22 cellular contexts compared by ENCODE assay signal in the genomic region with DNA sequence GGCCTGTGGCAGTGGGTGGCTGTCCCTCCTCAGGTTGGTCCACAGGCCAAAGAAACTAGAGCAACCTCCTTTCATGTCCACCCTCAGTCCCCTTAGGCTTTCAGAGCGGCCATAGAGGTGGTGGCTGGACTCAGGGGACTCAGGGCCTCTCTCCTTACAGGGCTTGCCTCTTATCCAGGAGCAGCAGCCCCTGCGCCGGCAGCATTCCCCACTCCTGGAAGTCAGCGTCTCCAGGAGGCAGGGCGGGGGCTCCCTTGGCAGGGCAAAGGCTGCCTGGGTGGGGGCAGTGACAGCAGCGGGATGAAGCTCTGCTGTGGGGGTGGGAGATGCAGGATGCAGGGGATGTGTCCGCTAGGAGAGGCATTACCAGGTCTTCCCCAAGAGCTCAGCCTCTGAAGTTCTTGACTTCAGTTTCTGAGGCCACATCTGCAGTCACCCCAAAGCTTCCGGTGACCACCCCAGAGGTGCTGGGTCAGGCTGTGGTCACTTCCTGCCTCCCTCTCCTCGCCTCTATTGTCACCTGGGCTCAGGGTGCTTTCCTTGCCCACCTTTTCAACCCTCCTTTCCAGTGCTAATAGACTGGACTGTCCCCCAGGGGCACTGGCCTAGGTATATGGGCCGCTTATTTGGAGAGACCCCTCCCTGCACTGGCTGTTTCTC. TPM values are rescaled to one million over a fixed set of nuclear protein-coding genes. Genes with fewer than 3 reads are reported as not detected.
DNase-seq lines count a peak whose midpoint lies in the region; ATAC-seq and TF ChIP-seq lines count a peak whose summit lies in the region.
"Had no signal": no experiment of that assay in that cellular context is flagged by ENCODE, and none has a peak within 500 bp of the region (broad histone marks: within the 10 kb centered on the region; RNA-seq: fewer than 3 reads in every experiment).

No MANE protein-coding gene starts in this region.

- H3K4me1 ChIP-seq in mesenchymal stem cell (ENCODE audit: control insufficient read depth, insufficient read depth, low read depth, low read length), result no peaks in the 10 kb centered on the region

- H3K36me3 ChIP-seq in mesenchymal stem cell (ENCODE audit: control insufficient read depth in 1 of 2, insufficient read depth in 2 of 2, low read depth in 1 of 2, low read length in 2 of 2), result no peaks in the 10 kb centered on the region
- H3K36me3 ChIP-seq: thoracic aorta had no signal

- H2BK120ac ChIP-seq in mesenchymal stem cell (ENCODE audit: low read depth, low read length), result no peak overlapping the region

- no peak overlapping the region for H3K4me3 ChIP-seq in mesenchymal stem cell (ENCODE audit: insufficient read depth in 1 of 2, low read depth in 1 of 2, low read length in 2 of 2)
- H3K4me3 ChIP-seq: smooth muscle cell, thoracic aorta had no signal

- H3K9ac ChIP-seq in mesenchymal stem cell (ENCODE audit: low read length), result no peak overlapping the region

- peaks cover 13% of the 10 kb centered on the region for H3K9me3 ChIP-seq in mesenchymal stem cell (ENCODE audit: control insufficient read depth, low read length)

- H2AFZ ChIP-seq in mesenchymal stem cell (ENCODE audit: low read depth, low read length), result no peak overlapping the region

- H4K8ac ChIP-seq in mesenchymal stem cell (ENCODE audit: low read length), result no peak overlapping the region

- ATAC-seq in natural killer cell (peak in 1 of 3 donors; percentile 32), HG03342 (IDR thresholded peaks at IDR 0.05; ENCODE audit: unreplicated experiment) (no peak)
- ATAC-seq in natural killer cell treated with Interleukin-12 subunit alpha and Interleukin-12 subunit beta and Interleukin-15 and Interleukin-18, amount 100 ng/mL, for 72 hours, result no peak

- H3K27me3 ChIP-seq in mesenchymal stem cell (ENCODE audit: control insufficient read depth in 1 of 2, insufficient read depth in 1 of 2, low read length in 2 of 2), result peaks cover 41 to 43% of the 10 kb centered on the region in 2 experiments

- DNase-seq in natural killer cell (no peak), mesenchymal stem cell (no peak), NCI-H1694 treated with DMSO at 0.1 percent for 48 hours (lab: John Stamatoyannopoulos, UW) (no peak), GM03348 (ENCODE audit: low spot score) (no peak)
- no peak for DNase-seq in natural killer cell treated with Interleukin-12 subunit alpha and Interleukin-12 subunit beta and Interleukin-15 and Interleukin-18, amount 100 ng/mL, for 72 hours (ENCODE audit: low spot score)
- DNase-seq: activated CD4-positive, alpha-beta T cell treated with anti-CD3 and anti-CD28 coated beads, Interleukin-2, amount 10 ng/mL, durations not matched to agents 24 days and 14 days; CD4-positive, CD25-positive, alpha-beta regulatory T cell; cortex of kidney; glutamatergic neuron; Karpas-422; mesendoderm; MV-4-11; NCI-H524 treated with DMSO at 0.1 percent for 48 hours; occipital lobe had no signal

- peak overlapping the region; percentile 1 to 15 for H3K4ac ChIP-seq in mesenchymal stem cell (ENCODE audit: low read depth in 1 of 2, low read length in 2 of 2)

- no peak for TF ChIP-seq CTCF in natural killer cell (IDR thresholded peaks at IDR 0.05)

- no peak overlapping the region for H3K18ac ChIP-seq in mesenchymal stem cell (ENCODE audit: low read depth in 1 of 2, low read length in 2 of 2)

- H3K27ac Mint-ChIP-seq in natural killer cell, result peak overlapping the region in 1 of 2 donors; percentile 74
- no peak overlapping the region for H3K27ac Mint-ChIP-seq in natural killer cell treated with Interleukin-12 subunit alpha and Interleukin-12 subunit beta and Interleukin-15 and Interleukin-18, amount 100 ng/mL, for 72 hours
- H3K27ac Mint-ChIP-seq: activated CD4-positive, alpha-beta T cell treated with anti-CD3 and anti-CD28 coated beads, Interleukin-2, amount 10 ng/mL, durations not matched to agents 24 days and 14 days; CD4-positive, CD25-positive, alpha-beta regulatory T cell; T-helper 1 cell treated with Interleukin-12 subunit alpha and Interleukin-12 subunit beta and Interleukin-4 antibody, amounts not matched to agents 30 μg/mL and 1 μg/mL, for 36 hours had no signal

- H3K36me3 Mint-ChIP-seq in natural killer cell, result no peaks in the 10 kb centered on the region
- peaks cover 18% of the 10 kb centered on the region for H3K36me3 Mint-ChIP-seq in natural killer cell treated with Interleukin-12 subunit alpha and Interleukin-12 subunit beta and Interleukin-15 and Interleukin-18, amount 100 ng/mL, for 72 hours

- no peaks in the 10 kb centered on the region for H3K79me1 ChIP-seq in mesenchymal stem cell (replicated peaks; ENCODE audit: low read length, poor library complexity, severe bottlenecking)

- no peak overlapping the region for H2AK5ac ChIP-seq in mesenchymal stem cell (ENCODE audit: low read length, severe bottlenecking)

- H3K14ac ChIP-seq in mesenchymal stem cell (ENCODE audit: low read length in 2 of 2), result peak overlapping the region in 1 of 2 experiments; percentile 30

- H3K27ac ChIP-seq in angular gyrus (ENCODE audit: low read depth, low read length), result peak overlapping the region; percentile 77
- H3K27ac ChIP-seq in mesenchymal stem cell (ENCODE audit: low read length, poor library complexity, severe bottlenecking), result no peak overlapping the region
- H3K27ac ChIP-seq: thoracic aorta had no signal

- peaks cover 4 to 5% of the 10 kb centered on the region in 2 donors for H3K9me3 Mint-ChIP-seq in natural killer cell
- H3K9me3 Mint-ChIP-seq in natural killer cell treated with Interleukin-12 subunit alpha and Interleukin-12 subunit beta and Interleukin-15 and Interleukin-18, amount 100 ng/mL, for 72 hours, result peaks cover 7% of the 10 kb centered on the region

- H3K4me3 Mint-ChIP-seq in natural killer cell, result peak overlapping the region; percentile 17
- no peak overlapping the region for H3K4me3 Mint-ChIP-seq in natural killer cell treated with Interleukin-12 subunit alpha and Interleukin-12 subunit beta and Interleukin-15 and Interleukin-18, amount 100 ng/mL, for 72 hours
- H3K4me3 Mint-ChIP-seq: activated CD4-positive, alpha-beta T cell treated with anti-CD3 and anti-CD28 coated beads, Interleukin-2, amount 10 ng/mL, durations not matched to agents 24 days and 14 days; CD4-positive, CD25-positive, alpha-beta regulatory T cell; T-helper 1 cell treated with Interleukin-12 subunit alpha and Interleukin-12 subunit beta and Interleukin-4 antibody, amounts not matched to agents 30 μg/mL and 1 μg/mL, for 36 hours had no signal

- H3K4me2 ChIP-seq in mesenchymal stem cell (ENCODE audit: low read length, poor library complexity, severe bottlenecking), result no peak overlapping the region
- H3K4me2 ChIP-seq: smooth muscle cell had no signal

- H3K4me1 Mint-ChIP-seq in natural killer cell, result peaks cover 34 to 45% of the 10 kb centered on the region in 2 donors
- H3K4me1 Mint-ChIP-seq in natural killer cell treated with Interleukin-12 subunit alpha and Interleukin-12 subunit beta and Interleukin-15 and Interleukin-18, amount 100 ng/mL, for 72 hours (ENCODE audit: low read depth in 2 of 2), result peaks cover 34 to 38% of the 10 kb centered on the region in 2 donors

- peak overlapping the region; percentile 54 for H2BK15ac ChIP-seq in mesenchymal stem cell (ENCODE audit: low read depth, poor library complexity, severe bottlenecking)

- H2BK12ac ChIP-seq in mesenchymal stem cell (ENCODE audit: low read length in 2 of 2), result peak overlapping the region; percentile 4 to 7

- no peak overlapping the region for H3K23ac ChIP-seq in mesenchymal stem cell (ENCODE audit: low read length in 2 of 2)

- H2BK5ac ChIP-seq in mesenchymal stem cell (ENCODE audit: low read depth, low read length, poor library complexity, severe bottlenecking), result no peak overlapping the region

- 85% methylated on average over 10 of the region's 10 CpGs for WGBS in mesenchymal stem cell

- H4K91ac ChIP-seq in mesenchymal stem cell (ENCODE audit: low read length), result no peak overlapping the region

- intact Hi-C loops in natural killer cell (cut with micrococcal nuclease), result loop anchor here (5.0 kb wide), 1 partner anchor 39 kb away; no protein-coding TSS in a partner anchor

- H3K27me3 Mint-ChIP-seq in natural killer cell (ENCODE audit: low read depth in 2 of 2), result peaks cover 29 to 38% of the 10 kb centered on the region in 2 donors
- peaks cover 32 to 35% of the 10 kb centered on the region in 2 donors for H3K27me3 Mint-ChIP-seq in natural killer cell treated with Interleukin-12 subunit alpha and Interleukin-12 subunit beta and Interleukin-15 and Interleukin-18, amount 100 ng/mL, for 72 hours

RNA-seq across cellular contexts. Expression of gene GPR55, which starts 8.6 kb away (rescaled TPM):
- 1 to 10 TPM in 1 of 3 donors, under 1 TPM in 2; 0.09 to 1.1 (median 0.40) TPM for total RNA-seq in natural killer cell
- 1 to 10 TPM in 1 of 2 donors, under 1 TPM in 1; 0.26 to 5.5 TPM for total RNA-seq in natural killer cell treated with Interleukin-12 subunit alpha and Interleukin-12 subunit beta and Interleukin-15 and Interleukin-18, amount 100 ng/mL, for 72 hours
- polyA plus RNA-seq in mesenchymal stem cell (2013, experiment 1 of 2), result not detected
- 0.01 TPM for polyA plus RNA-seq in mesenchymal stem cell (2013, experiment 2 of 2)
- total RNA-seq: bronchial epithelial cell, Daoy, occipital lobe, renal cortical epithelial cell, smooth muscle cell, thoracic aorta had no signal
- polyA plus RNA-seq: smooth muscle cell had no signal
